ENCODE assay signal across 8 cellular contexts in genomic region chr22:22848364-22848866, GRCh38. TPM values are rescaled to one million over a fixed set of nuclear protein-coding genes. Genes with fewer than 3 reads are reported as not detected.
A peak's percentile ranks its signal among the peaks of the same experiment; 100 is the strongest.
DNase-seq lines count a peak whose midpoint lies in the region; ATAC-seq and TF ChIP-seq lines count a peak whose summit lies in the region.

No MANE protein-coding gene starts in this region.

- DNase-seq in ELR (ENCODE audit: low read depth) (peak; percentile 59), MG63 (peak; percentile 34), chondrocyte (ENCODE audit: low spot score) (no peak)
- DNase-seq in stimulated activated CD4-positive, alpha-beta T cell treated with anti-CD3 and anti-CD28 coated beads, TNF-alpha, amount 100 ng/mL, for 4 hours (ENCODE audit: low read depth in 3 of 3): peak; percentile 36 to 45 (median 43)

- H3K27me3 ChIP-seq in MG63 (peaks cover 21% of the 10 kb centered on the region), liver (ENCODE audit: control insufficient read depth in 4 of 4, insufficient read depth in 4 of 4, low read length in 3 of 4) (peaks cover 0 to 2% (median 0%) of the 10 kb centered on the region in 4 donors)

- TF ChIP-seq CTCF in chondrocyte (IDR thresholded peaks at IDR 0.05) (peak; percentile 94), liver (IDR thresholded peaks at IDR 0.05; ENCODE audit: low read depth, low read length, missing input control) (peak; percentile 79)

- peak; percentile 83 to 87 for ATAC-seq in activated CD4-positive, CD25-positive, alpha-beta regulatory T cell treated with anti-CD3 and anti-CD28 coated beads, Interleukin-2, amount 50 U/mL, for 24 hours
- ATAC-seq in HG03280 (IDR thresholded peaks at IDR 0.05; ENCODE audit: unreplicated experiment) (no peak), GM18907 (IDR thresholded peaks at IDR 0.05; ENCODE audit: unreplicated experiment) (no peak)

- no peak overlapping the region for H3K27ac ChIP-seq in liver (ENCODE audit: low read depth in 1 of 2, low read length in 2 of 2)

- H3K9me3 ChIP-seq in MG63 (no peaks in the 10 kb centered on the region; the same call in 1 of the 2 replicates), liver (ENCODE audit: control insufficient read depth in 4 of 4, low read length in 3 of 4) (no peaks in the 10 kb centered on the region)

- H3K36me3 ChIP-seq in MG63 (no peaks in the 10 kb centered on the region), liver (ENCODE audit: control insufficient read depth in 4 of 4, insufficient read depth in 3 of 4, low read depth in 1 of 4, low read length in 3 of 4) (no peaks in the 10 kb centered on the region)

- peaks cover 0 to 10% (median 8%) of the 10 kb centered on the region in 4 donors for H3K4me1 ChIP-seq in liver (ENCODE audit: control insufficient read depth in 4 of 4, insufficient read depth in 4 of 4, low read length in 3 of 4)

- WGBS in liver: 35% methylated on average over 5 of the region's 5 CpGs

- no peaks in the 10 kb centered on the region for H3K4me1 Mint-ChIP-seq in chondrocyte (ENCODE audit: low read depth)

- no peak overlapping the region for H3K27ac Mint-ChIP-seq in chondrocyte (ENCODE audit: unreplicated experiment)

- H3K4me3 Mint-ChIP-seq in chondrocyte (ENCODE audit: unreplicated experiment): no peak overlapping the region

- H3K9me3 Mint-ChIP-seq in chondrocyte (ENCODE audit: low read depth): peaks cover 6% of the 10 kb centered on the region

- H3K4me3 ChIP-seq in MG63 (no peak overlapping the region), liver (ENCODE audit: low read depth in 1 of 3, low read length in 3 of 3) (no peak overlapping the region)

- peaks cover 60% of the 10 kb centered on the region for H3K27me3 Mint-ChIP-seq in chondrocyte (ENCODE audit: low read depth)

- H3K9ac ChIP-seq in liver (ENCODE audit: low read depth in 1 of 2, low read length in 2 of 2): no peak overlapping the region

- peak; percentile 73 to 79 for TF ChIP-seq RAD21 in liver (IDR thresholded peaks at IDR 0.05)

- H3K36me3 Mint-ChIP-seq in chondrocyte (ENCODE audit: low read depth): no peaks in the 10 kb centered on the region

TF ChIP-seq in liver, 16 proteins besides CTCF, POLR2A, EP300 and RAD21:
- TF ChIP-seq HNF4G (IDR thresholded peaks at IDR 0.05) (no peak), JUND (IDR thresholded peaks at IDR 0.05) (no peak), YY1 (IDR thresholded peaks at IDR 0.05) (no peak), RXRA (IDR thresholded peaks at IDR 0.05) (no peak), HNF4A (conservative IDR thresholded peaks at IDR 0.05) (no peak), EGR1 (IDR thresholded peaks at IDR 0.05; ENCODE audit: low read depth in 2 of 2) (no peak), FOXA2 (IDR thresholded peaks at IDR 0.05) (no peak), TAF1 (conservative IDR thresholded peaks at IDR 0.05) (no peak)
- TF ChIP-seq, protein P1, sequence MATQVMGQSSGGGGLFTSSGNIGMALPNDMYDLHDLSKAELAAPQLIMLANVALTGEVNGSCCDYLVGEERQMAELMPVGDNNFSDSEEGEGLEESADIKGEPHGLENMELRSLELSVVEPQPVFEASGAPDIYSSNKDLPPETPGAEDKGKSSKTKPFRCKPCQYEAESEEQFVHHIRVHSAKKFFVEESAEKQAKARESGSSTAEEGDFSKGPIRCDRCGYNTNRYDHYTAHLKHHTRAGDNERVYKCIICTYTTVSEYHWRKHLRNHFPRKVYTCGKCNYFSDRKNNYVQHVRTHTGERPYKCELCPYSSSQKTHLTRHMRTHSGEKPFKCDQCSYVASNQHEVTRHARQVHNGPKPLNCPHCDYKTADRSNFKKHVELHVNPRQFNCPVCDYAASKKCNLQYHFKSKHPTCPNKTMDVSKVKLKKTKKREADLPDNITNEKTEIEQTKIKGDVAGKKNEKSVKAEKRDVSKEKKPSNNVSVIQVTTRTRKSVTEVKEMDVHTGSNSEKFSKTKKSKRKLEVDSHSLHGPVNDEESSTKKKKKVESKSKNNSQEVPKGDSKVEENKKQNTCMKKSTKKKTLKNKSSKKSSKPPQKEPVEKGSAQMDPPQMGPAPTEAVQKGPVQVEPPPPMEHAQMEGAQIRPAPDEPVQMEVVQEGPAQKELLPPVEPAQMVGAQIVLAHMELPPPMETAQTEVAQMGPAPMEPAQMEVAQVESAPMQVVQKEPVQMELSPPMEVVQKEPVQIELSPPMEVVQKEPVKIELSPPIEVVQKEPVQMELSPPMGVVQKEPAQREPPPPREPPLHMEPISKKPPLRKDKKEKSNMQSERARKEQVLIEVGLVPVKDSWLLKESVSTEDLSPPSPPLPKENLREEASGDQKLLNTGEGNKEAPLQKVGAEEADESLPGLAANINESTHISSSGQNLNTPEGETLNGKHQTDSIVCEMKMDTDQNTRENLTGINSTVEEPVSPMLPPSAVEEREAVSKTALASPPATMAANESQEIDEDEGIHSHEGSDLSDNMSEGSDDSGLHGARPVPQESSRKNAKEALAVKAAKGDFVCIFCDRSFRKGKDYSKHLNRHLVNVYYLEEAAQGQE (IDR thresholded peaks at IDR 0.05): no peak
- TF ChIP-seq, protein P2, sequence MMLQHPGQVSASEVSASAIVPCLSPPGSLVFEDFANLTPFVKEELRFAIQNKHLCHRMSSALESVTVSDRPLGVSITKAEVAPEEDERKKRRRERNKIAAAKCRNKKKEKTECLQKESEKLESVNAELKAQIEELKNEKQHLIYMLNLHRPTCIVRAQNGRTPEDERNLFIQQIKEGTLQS (IDR thresholded peaks at IDR 0.05): no peak
- TF ChIP-seq, protein P3, sequence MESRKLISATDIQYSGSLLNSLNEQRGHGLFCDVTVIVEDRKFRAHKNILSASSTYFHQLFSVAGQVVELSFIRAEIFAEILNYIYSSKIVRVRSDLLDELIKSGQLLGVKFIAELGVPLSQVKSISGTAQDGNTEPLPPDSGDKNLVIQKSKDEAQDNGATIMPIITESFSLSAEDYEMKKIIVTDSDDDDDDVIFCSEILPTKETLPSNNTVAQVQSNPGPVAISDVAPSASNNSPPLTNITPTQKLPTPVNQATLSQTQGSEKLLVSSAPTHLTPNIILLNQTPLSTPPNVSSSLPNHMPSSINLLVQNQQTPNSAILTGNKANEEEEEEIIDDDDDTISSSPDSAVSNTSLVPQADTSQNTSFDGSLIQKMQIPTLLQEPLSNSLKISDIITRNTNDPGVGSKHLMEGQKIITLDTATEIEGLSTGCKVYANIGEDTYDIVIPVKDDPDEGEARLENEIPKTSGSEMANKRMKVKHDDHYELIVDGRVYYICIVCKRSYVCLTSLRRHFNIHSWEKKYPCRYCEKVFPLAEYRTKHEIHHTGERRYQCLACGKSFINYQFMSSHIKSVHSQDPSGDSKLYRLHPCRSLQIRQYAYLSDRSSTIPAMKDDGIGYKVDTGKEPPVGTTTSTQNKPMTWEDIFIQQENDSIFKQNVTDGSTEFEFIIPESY (IDR thresholded peaks at IDR 0.05): no peak

RNA-seq across cellular contexts. Expression of gene IGLL5, which starts 39.2 kb away (rescaled TPM):
- total RNA-seq in MG63 (2014; rRNA removed; shearing (Covaris generic); ENCODE audit: low replicate concordance): not detected in 2 replicates
- total RNA-seq in chondrocyte (not detected in 3 replicates), liver (1 to 10 TPM; 1.3 to 1.9 TPM)
- 10 to 100 TPM in 1 of 2 donors, 1 to 10 TPM in 1; 5.0 to 13.4 TPM for polyA plus RNA-seq in liver

Comparison
In these comparisons a context has a peak if more than half of its experiments do, and no peak if none do; other contexts are left out.
1. ATAC-seq: peak in activated CD4-positive, CD25-positive, alpha-beta regulatory T cell treated with anti-CD3 and anti-CD28 coated beads, Interleukin-2, amount 50 U/mL, for 24 hours (2 of 2); none in HG03280 (single experiment) and GM18907 (single experiment).